19 cellular contexts compared by ENCODE assay signal in the genomic region with DNA sequence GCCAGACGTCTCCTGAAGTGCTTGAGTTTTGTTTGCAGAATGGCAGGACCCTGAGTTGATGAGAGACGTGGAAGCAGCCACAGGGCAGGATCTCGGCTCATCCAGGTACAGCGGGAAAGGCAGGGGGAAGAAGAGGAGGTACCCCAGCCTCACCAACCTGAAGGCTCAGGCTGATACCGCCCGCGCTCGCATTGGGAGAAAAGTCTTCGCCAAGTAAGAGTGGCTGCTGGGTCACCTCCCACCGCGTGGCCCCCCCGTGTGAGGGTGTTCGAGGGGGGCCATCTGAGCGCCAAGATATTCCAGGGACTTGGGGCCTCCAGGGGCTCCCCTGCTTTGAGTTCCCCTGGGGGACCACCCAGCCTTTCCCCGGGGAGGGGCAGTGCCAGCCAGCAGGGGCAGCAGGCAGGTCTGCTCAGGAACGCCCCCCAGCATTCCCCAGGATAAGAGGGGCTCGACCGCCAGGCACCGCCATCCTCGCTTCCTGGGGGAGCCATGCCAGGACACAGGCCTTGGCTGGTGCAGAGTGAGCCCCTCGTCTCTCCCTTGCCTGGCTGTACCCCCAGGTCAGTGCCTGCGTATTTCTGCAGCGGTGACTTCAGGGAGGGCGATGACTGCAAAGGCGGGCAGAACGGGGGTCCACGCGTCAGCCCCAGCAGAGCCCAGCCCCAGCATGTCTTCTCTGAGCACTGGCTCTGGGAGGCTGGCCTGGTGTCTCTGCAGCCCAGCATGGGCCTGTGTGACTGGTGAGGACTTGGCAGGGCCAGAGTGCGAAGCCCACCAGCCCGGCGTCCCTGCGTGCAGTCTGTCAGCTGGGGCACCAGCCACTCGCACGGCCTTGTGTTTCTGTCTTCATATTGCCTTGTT. TPM values are rescaled to one million over a fixed set of nuclear protein-coding genes. Genes with fewer than 3 reads are reported as not detected.
"Had no signal": no experiment of that assay in that cellular context is flagged by ENCODE, and none has a peak within 500 bp of the region (broad histone marks: within the 10 kb centered on the region; RNA-seq: fewer than 3 reads in every experiment).

No MANE protein-coding gene starts in this region.

- H3K27ac Mint-ChIP-seq: activated naive CD8-positive, alpha-beta T cell treated with anti-CD3 and anti-CD28 coated beads, Interleukin-2, amount 50 U/mL, for 24 hours; activated T-helper 1 cell treated with anti-CD3 and anti-CD28 coated beads, Interleukin-12 subunit alpha, Interleukin-12 subunit beta, Interleukin-2, Interleukin-4 antibody, amounts not matched to agents 30 ng/mL and 10 ng/mL and 1 ng/mL, durations not matched to agents 14 hours and 24 hours and 36 hours; T-helper 2 cell treated with Interferon-gamma antibody and Interleukin-4, amounts not matched to agents 5 μg/mL and 100 μg/mL, for 36 hours had no signal

- H3K27ac ChIP-seq: ascending aorta, dorsolateral prefrontal cortex, hepatocyte, ovary, SJSA1, skin epidermis, transverse colon had no signal

- H3K36me3 ChIP-seq: ovary, SJSA1 had no signal

- H3K4me1 ChIP-seq: ascending aorta, SJSA1, transverse colon had no signal

- DNase-seq: activated CD4-positive, alpha-beta T cell treated with anti-CD3 and anti-CD28 coated beads, Interleukin-2, amount 50 U/mL, for 1 hour; activated naive CD4-positive, alpha-beta T cell; activated naive CD8-positive, alpha-beta T cell treated with anti-CD3 and anti-CD28 coated beads, Interleukin-2, amount 50 U/mL, for 24 hours; stimulated activated CD4-positive, alpha-beta T cell treated with anti-CD3 and anti-CD28 coated beads, Interleukin-4, amount 100 ng/mL, for 24 hours; stimulated activated naive CD4-positive, alpha-beta T cell treated with Interleukin-2 at 50 U/mL for 16 hours; transverse colon had no signal

- H3K27me3 ChIP-seq: ascending aorta, dorsolateral prefrontal cortex, hepatocyte, ovary, SJSA1, transverse colon had no signal

- H3K9me3 ChIP-seq: ovary, SJSA1 had no signal

- H3K4me3 Mint-ChIP-seq: activated naive CD8-positive, alpha-beta T cell treated with anti-CD3 and anti-CD28 coated beads, Interleukin-2, amount 50 U/mL, for 24 hours; activated T-helper 1 cell treated with anti-CD3 and anti-CD28 coated beads, Interleukin-12 subunit alpha, Interleukin-12 subunit beta, Interleukin-2, Interleukin-4 antibody, amounts not matched to agents 30 ng/mL and 10 ng/mL and 1 ng/mL, durations not matched to agents 14 hours and 24 hours and 36 hours; neural crest cell; T-helper 2 cell treated with Interferon-gamma antibody and Interleukin-4, amounts not matched to agents 5 μg/mL and 100 μg/mL, for 36 hours had no signal

- H3K4me1 Mint-ChIP-seq: activated naive CD8-positive, alpha-beta T cell treated with anti-CD3 and anti-CD28 coated beads, Interleukin-2, amount 50 U/mL, for 24 hours had no signal

- ATAC-seq: activated naive CD8-positive, alpha-beta T cell treated with anti-CD3 and anti-CD28 coated beads, Interleukin-2, amount 50 U/mL, for 24 hours had no signal

- H3K4me3 ChIP-seq: ascending aorta, dorsolateral prefrontal cortex, hepatocyte, ovary, SJSA1, skin epidermis, transverse colon had no signal

- H3K27me3 Mint-ChIP-seq: activated naive CD8-positive, alpha-beta T cell treated with anti-CD3 and anti-CD28 coated beads, Interleukin-2, amount 50 U/mL, for 24 hours had no signal

RNA-seq across cellular contexts. Expression of gene NKX1-1, which starts 22.3 kb away (rescaled TPM):
- total RNA-seq: activated CD8-positive, alpha-beta memory T cell treated with anti-CD3 and anti-CD28 coated beads for 36 hours; activated T-helper 1 cell treated with anti-CD3 and anti-CD28 coated beads, Interleukin-12 subunit alpha, Interleukin-12 subunit beta, Interleukin-2, Interleukin-4 antibody, amounts not matched to agents 30 ng/mL and 10 ng/mL and 1 ng/mL, durations not matched to agents 14 hours and 24 hours and 36 hours; ascending aorta; bronchial epithelial cell; dorsolateral prefrontal cortex; hepatocyte; liver; mesenteric fat pad; neural crest cell; ovary; SJSA1; transverse colon had no signal
